Comparison of ENCODE assay signal across 25 cellular contexts in genomic region chr22:29002603-29003002, GRCh38. TPM values are rescaled to one million over a fixed set of nuclear protein-coding genes. Genes with fewer than 3 reads are reported as not detected.
DNase-seq lines count a peak whose midpoint lies in the region; ATAC-seq, FAIRE-seq and TF ChIP-seq lines count a peak whose summit lies in the region.
"Had no signal": no experiment of that assay in that cellular context is flagged by ENCODE, and none has a peak within 500 bp of the region (broad histone marks: within the 10 kb centered on the region; RNA-seq: fewer than 3 reads in every experiment).

No MANE protein-coding gene starts in this region.

- TF ChIP-seq RAD21 in HepG2 (CRISPR knock-in tag; IDR thresholded peaks at IDR 0.05): no peak

- H3K36me3 ChIP-seq in HepG2 (replicated peaks in 1 of 2; ENCODE audit: control insufficient read depth in 1 of 2, insufficient read depth in 2 of 2, low read length in 2 of 2) (peaks cover 3 to 7% of the 10 kb centered on the region in 2 experiments; a peak in 4 of 5 replicates), right lobe of liver (no peaks in the 10 kb centered on the region), left lung (no peaks in the 10 kb centered on the region)
- H3K36me3 ChIP-seq: breast epithelium, tibial artery had no signal

- intact Hi-C loops in HepG2 (cut with micrococcal nuclease; ENCODE audit: unreplicated experiment) (no loop called here), right lobe of liver (cut with DNase I) (no loop called here), left lung (cut with DNase I) (no loop called here)

- no peak for FAIRE-seq in HepG2 (lab: Jason Lieb, UNC)
- FAIRE-seq: endothelial cell of umbilical vein, H54 had no signal

- H3K27me3 Mint-ChIP-seq in natural killer cell treated with Interleukin-12 subunit alpha and Interleukin-12 subunit beta and Interleukin-15 and Interleukin-18, amount 100 ng/mL, for 72 hours: peaks cover 19 to 28% of the 10 kb centered on the region in 2 donors

- H3K9me3 ChIP-seq in HepG2 (ENCODE audit: low read length) (no peaks in the 10 kb centered on the region), right lobe of liver (no peaks in the 10 kb centered on the region), left lung (no peaks in the 10 kb centered on the region)
- H3K9me3 ChIP-seq: breast epithelium, tibial artery had no signal

- POLR2A ChIA-PET in HepG2 (lab: Yijun Ruan, JAX): interaction anchor here (4.8 kb wide), 1 partner anchor 20 kb away, joined by 32 read pairs; no protein-coding TSS in a partner anchor

- ATAC-seq in HepG2: no peak
- ATAC-seq in right lobe of liver: no peak
- ATAC-seq in left lung: peak; percentile 19
- no peak for ATAC-seq in HG02678 (IDR thresholded peaks at IDR 0.05; ENCODE audit: unreplicated experiment)
- ATAC-seq in natural killer cell treated with Interleukin-12 subunit alpha and Interleukin-12 subunit beta and Interleukin-15 and Interleukin-18, amount 100 ng/mL, for 72 hours: no peak
- ATAC-seq: PC-3 had no signal

- DNase-seq in HepG2 (ENCODE audit: low spot score) (no peak), right lobe of liver (no peak), left lung (no peak), NCI-H2081 treated with DMSO at 0.1 percent for 48 hours (lab: John Stamatoyannopoulos, UW) (no peak), COLO829 (ENCODE audit: low spot score) (no peak)
- no peak for DNase-seq in natural killer cell treated with Interleukin-12 subunit alpha and Interleukin-12 subunit beta and Interleukin-15 and Interleukin-18, amount 100 ng/mL, for 72 hours (ENCODE audit: low spot score)
- DNase-seq: activated CD8-positive, alpha-beta memory T cell treated with anti-CD3 and anti-CD28 coated beads, Interleukin-2, amount 50 U/mL, for 48 hours; activated gamma-delta T cell; DND-41; NCI-H2227 treated with DMSO at 0.1 percent for 48 hours; NCI-H82; PC-3; stimulated activated CD4-positive, alpha-beta T cell treated with anti-CD3 and anti-CD28 coated beads, Interleukin-1b, Interleukin-23, amount 100 ng/mL, for 48 hours; stimulated activated naive CD4-positive, alpha-beta T cell treated with Interleukin-2 at 50 U/mL for 16 hours; tibial artery had no signal

- no peak for TF ChIP-seq POLR2A in HepG2 (IDR thresholded peaks at IDR 0.05; ENCODE audit: insufficient read depth in 1 of 2, low read depth in 2 of 2, low read length in 2 of 2)
- TF ChIP-seq POLR2A in right lobe of liver (IDR thresholded peaks at IDR 0.05): no peak

- 98% methylated on average over 4 of the region's 4 CpGs for WGBS in HepG2 (ENCODE audit: low lambda C conversion rate)
- 84% methylated on average over 4 of the region's 4 CpGs for WGBS in right lobe of liver (ENCODE audit: insufficient coverage, low coverage, low lambda C conversion rate, missing lambda C conversion rate)

- H3K27me3 ChIP-seq in HepG2 (ENCODE audit: control insufficient read depth in 1 of 2, insufficient read depth in 2 of 2, low read length in 2 of 2) (no peaks in the 10 kb centered on the region), right lobe of liver (no peaks in the 10 kb centered on the region), left lung (peaks cover 0 to 22% of the 10 kb centered on the region in 2 donors)
- H3K27me3 ChIP-seq: breast epithelium, hepatocyte, tibial artery had no signal

- H3K4me2 ChIP-seq in HepG2 (ENCODE audit: low read depth, low read length): no peak overlapping the region
- H3K4me2 ChIP-seq: hepatocyte had no signal

- H3K9ac ChIP-seq in HepG2 (ENCODE audit: insufficient read depth, low read depth, low read length): no peak overlapping the region

- no peak overlapping the region for H2AFZ ChIP-seq in HepG2 (ENCODE audit: low read length)
- H2AFZ ChIP-seq: hepatocyte had no signal

- H3K4me3 ChIP-seq in HepG2 (replicated peaks in 1 of 3; ENCODE audit: insufficient read depth in 1 of 3, low read depth in 2 of 3, low read length in 3 of 3) (no peak overlapping the region), right lobe of liver (no peak overlapping the region), left lung (no peak overlapping the region)
- H3K4me3 ChIP-seq: breast epithelium, hepatocyte, tibial artery had no signal

- H3K79me2 ChIP-seq in HepG2 (ENCODE audit: insufficient read depth, low read length): peaks cover 63% of the 10 kb centered on the region

- no peaks in the 10 kb centered on the region for H4K20me1 ChIP-seq in HepG2 (ENCODE audit: insufficient read depth, low read length)

- CTCF ChIA-PET in HepG2 (lab: Yijun Ruan, JAX; ENCODE audit: low intra/inter-chr PET ratio, low total read pairs): no interaction called here

- TF ChIP-seq EP300 in HepG2 (IDR thresholded peaks at IDR 0.05; ENCODE audit: low read depth in 2 of 2, low read length in 2 of 2) (no peak), HepG2 (CRISPR knock-in tag; IDR thresholded peaks at IDR 0.05; ENCODE audit: borderline replicate concordance) (no peak)

- H3K27ac ChIP-seq in HepG2 (ENCODE audit: extremely low read length, insufficient read depth, low read length) (peak overlapping the region; percentile 50), right lobe of liver (no peak overlapping the region), VCaP (peak overlapping the region; percentile 74; the same call in 1 of the 2 replicates), left lung (no peak overlapping the region)
- H3K27ac ChIP-seq: breast epithelium, hepatocyte, tibial artery had no signal

- H3K36me3 Mint-ChIP-seq in natural killer cell treated with Interleukin-12 subunit alpha and Interleukin-12 subunit beta and Interleukin-15 and Interleukin-18, amount 100 ng/mL, for 72 hours: no peaks in the 10 kb centered on the region

- H3K9me3 Mint-ChIP-seq in natural killer cell treated with Interleukin-12 subunit alpha and Interleukin-12 subunit beta and Interleukin-15 and Interleukin-18, amount 100 ng/mL, for 72 hours: no peaks in the 10 kb centered on the region
- H3K9me3 Mint-ChIP-seq: dendritic cell treated with granulocyte-macrophage colony-stimulating factor and Interleukin-4, amounts not matched to agents 40 ng/mL and 50 ng/mL, for 4 days; T-helper 1 cell treated with Interleukin-12 subunit alpha and Interleukin-12 subunit beta and Interleukin-4 antibody, amounts not matched to agents 30 μg/mL and 1 μg/mL, for 36 hours had no signal

- TF ChIP-seq CTCF in HepG2 (CRISPR knock-in tag; IDR thresholded peaks at IDR 0.05) (no peak), right lobe of liver (IDR thresholded peaks at IDR 0.05) (no peak), VCaP (conservative IDR thresholded peaks at IDR 0.05) (no peak), left lung (IDR thresholded peaks at IDR 0.05) (no peak)

- in situ Hi-C loops in HepG2 (cut with HindIII; ENCODE audit: extremely low pct_ligation_motif_present, low pct_unique_long_range_greater_than_20kb): no loop called here

- H3K4me3 Mint-ChIP-seq in natural killer cell treated with Interleukin-12 subunit alpha and Interleukin-12 subunit beta and Interleukin-15 and Interleukin-18, amount 100 ng/mL, for 72 hours: no peak overlapping the region
- H3K4me3 Mint-ChIP-seq: dendritic cell treated with granulocyte-macrophage colony-stimulating factor and Interleukin-4, amounts not matched to agents 40 ng/mL and 50 ng/mL, for 4 days; T-helper 1 cell treated with Interleukin-12 subunit alpha and Interleukin-12 subunit beta and Interleukin-4 antibody, amounts not matched to agents 30 μg/mL and 1 μg/mL, for 36 hours had no signal

- BruUV-seq in HepG2 (replicated peaks; lab: Mats Ljungman, UMichigan): no TSS peak

- H3K27ac Mint-ChIP-seq in natural killer cell treated with Interleukin-12 subunit alpha and Interleukin-12 subunit beta and Interleukin-15 and Interleukin-18, amount 100 ng/mL, for 72 hours: no peak overlapping the region
- H3K27ac Mint-ChIP-seq: dendritic cell treated with granulocyte-macrophage colony-stimulating factor and Interleukin-4, amounts not matched to agents 40 ng/mL and 50 ng/mL, for 4 days; T-helper 1 cell treated with Interleukin-12 subunit alpha and Interleukin-12 subunit beta and Interleukin-4 antibody, amounts not matched to agents 30 μg/mL and 1 μg/mL, for 36 hours had no signal

- H3K4me1 ChIP-seq in HepG2 (ENCODE audit: insufficient read depth, low read length): peaks cover 98% of the 10 kb centered on the region
- H3K4me1 ChIP-seq in right lobe of liver: peaks cover 0 to 18% (median 6%) of the 10 kb centered on the region in 4 donors
- H3K4me1 ChIP-seq in left lung: peaks cover 7 to 24% of the 10 kb centered on the region in 2 donors

- no peaks in the 10 kb centered on the region for H3K4me1 Mint-ChIP-seq in natural killer cell treated with Interleukin-12 subunit alpha and Interleukin-12 subunit beta and Interleukin-15 and Interleukin-18, amount 100 ng/mL, for 72 hours (ENCODE audit: low read depth in 2 of 2)

TF ChIP-seq in HepG2, 621 proteins besides CTCF, POLR2A, EP300 and RAD21 (continues in another document):
- no peak for TF ChIP-seq RFXANK (CRISPR knock-in tag; IDR thresholded peaks at IDR 0.05)

RNA-seq across cellular contexts. Expression of gene C22orf31, which starts 59.0 kb away (rescaled TPM):
- total RNA-seq in HepG2 (2016; rRNA removed; fragmentation: Illumina TruSeq; extraction: Trizol) (not detected in 2 replicates), right lobe of liver (not detected), left lung (under 1 TPM in 1 of 2 donors, not detected in 1; 0.29 TPM)
- total RNA-seq in HepG2 (2016; cell fraction: cytosol; rRNA removed; fragmentation: Illumina TruSeq; extraction: Trizol; ENCODE audit: low read depth): not detected in 2 replicates
- total RNA-seq in HepG2 (2016; cell fraction: insoluble cytoplasmic fraction; rRNA removed; fragmentation: Illumina TruSeq; extraction: Trizol): 0.19 TPM in 1 of 2 replicates, not detected in the other
- total RNA-seq in HepG2 (2016; cell fraction: membrane; rRNA removed; fragmentation: Illumina TruSeq; extraction: Trizol): not detected in 2 replicates
- total RNA-seq in HepG2 (2016; cell fraction: nucleus; rRNA removed; fragmentation: Illumina TruSeq; extraction: Trizol): not detected in 2 replicates
- polyA plus RNA-seq in HepG2 (2011; rRNA removed): not detected in 2 replicates
- not detected in 2 replicates for polyA plus RNA-seq in HepG2 (2011; cell fraction: cytosol; rRNA removed)
- not detected in 2 replicates for polyA plus RNA-seq in HepG2 (2011; cell fraction: nucleus; rRNA removed)
- not detected in 2 replicates for polyA plus RNA-seq in HepG2 (2012)
- polyA plus RNA-seq in HepG2 (2016; cell fraction: cytosol; fragmentation: Illumina TruSeq; extraction: Trizol; ENCODE audit: low read depth): 0.25 TPM in 1 of 2 replicates, not detected in the other
- polyA plus RNA-seq in HepG2 (2016; cell fraction: insoluble cytoplasmic fraction; fragmentation: Illumina TruSeq; extraction: Trizol; ENCODE audit: low read depth): not detected in 2 replicates
- not detected in 2 replicates for polyA plus RNA-seq in HepG2 (2016; cell fraction: membrane; fragmentation: Illumina TruSeq; extraction: Trizol; ENCODE audit: low read depth)
- polyA plus RNA-seq in HepG2 (2016; cell fraction: nucleus; fragmentation: Illumina TruSeq; extraction: Trizol; ENCODE audit: insufficient read depth, low read depth): not detected in 2 replicates
- polyA minus RNA-seq in HepG2 (2011; rRNA and poly(A)+ RNA removed; ENCODE audit: low replicate concordance): not detected in 2 replicates
- polyA minus RNA-seq in HepG2 (2011; cell fraction: cytosol; rRNA and poly(A)+ RNA removed): not detected in 2 replicates
- not detected in 2 replicates for polyA minus RNA-seq in HepG2 (2011; cell fraction: nucleus; rRNA and poly(A)+ RNA removed)
- not detected for total RNA-seq in natural killer cell treated with Interleukin-12 subunit alpha and Interleukin-12 subunit beta and Interleukin-15 and Interleukin-18, amount 100 ng/mL, for 72 hours
- total RNA-seq: endothelial cell of umbilical vein, hepatocyte, lung microvascular endothelial cell, osteoblast, PC-3 had no signal
- polyA plus RNA-seq: endothelial cell of umbilical vein, hepatocyte had no signal

Comparison
In these comparisons a context has a peak if more than half of its experiments do, and no peak if none do; other contexts are left out.
1. H3K27ac ChIP-seq: peak in HepG2 (single experiment) and VCaP (single experiment); none in right lobe of liver (0 of 3) and left lung (0 of 2).